ENCODE assay signal across 15 cellular contexts in the genomic region with DNA sequence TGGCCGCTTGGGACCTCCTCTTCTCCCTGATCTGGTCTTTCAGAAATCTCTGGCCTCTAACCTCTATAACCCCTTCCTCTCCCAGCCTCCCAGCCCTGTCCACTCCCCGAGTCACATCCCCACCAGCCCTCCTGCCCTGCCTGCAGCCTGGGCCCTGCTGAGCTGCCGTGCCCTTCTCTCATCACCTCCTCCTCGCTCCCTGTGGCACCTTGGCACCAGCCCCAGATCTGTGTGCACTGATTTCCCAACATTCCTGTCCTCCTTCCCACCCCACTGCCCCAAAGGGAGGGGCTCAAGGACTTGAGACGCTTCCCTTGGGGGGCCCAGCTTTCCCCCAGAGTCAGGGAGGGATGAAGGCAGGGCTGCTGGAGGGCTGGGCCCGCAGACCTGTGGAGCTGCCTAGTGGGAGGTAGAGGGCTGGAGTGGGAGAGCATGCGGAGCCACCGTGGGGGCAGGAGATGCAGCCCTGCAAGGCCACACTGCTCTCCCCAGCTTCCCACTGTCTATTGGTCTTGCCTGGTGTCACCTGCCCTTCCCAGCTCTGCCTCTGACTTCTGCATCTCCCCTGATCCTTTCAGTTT.
"Had no signal": no experiment of that assay in that cellular context is flagged by ENCODE, and none has a peak within 500 bp of the region (broad histone marks: within the 10 kb centered on the region; RNA-seq: fewer than 3 reads in every experiment).

No MANE protein-coding gene starts in this region.

- H3K4me3 ChIP-seq: cardiac muscle cell had no signal

- H3K4me3 Mint-ChIP-seq: activated CD8-positive, alpha-beta T cell treated with anti-CD3 and anti-CD28 coated beads for 36 hours; activated naive CD8-positive, alpha-beta T cell treated with anti-CD3 and anti-CD28 coated beads, Interleukin-2, amount 10 ng/mL, durations not matched to agents 7 days and 5 days; stimulated activated memory B cell treated with anti-CD40 and anti-IgM and Interleukin-4, amounts not matched to agents 10 μg/mL and 1 μg/mL and 100 μg/mL, for 72 hours; T-cell; type B pancreatic cell had no signal

- H3K27me3 Mint-ChIP-seq: activated CD8-positive, alpha-beta T cell treated with anti-CD3 and anti-CD28 coated beads for 36 hours; activated naive CD8-positive, alpha-beta T cell treated with anti-CD3 and anti-CD28 coated beads, Interleukin-2, amount 10 ng/mL, durations not matched to agents 7 days and 5 days; stimulated activated memory B cell treated with anti-CD40 and anti-IgM and Interleukin-4, amounts not matched to agents 10 μg/mL and 1 μg/mL and 100 μg/mL, for 72 hours; T-cell; type B pancreatic cell had no signal

- H3K4me1 ChIP-seq: foreskin keratinocyte, parathyroid adenoma had no signal

- H3K27ac Mint-ChIP-seq: activated CD8-positive, alpha-beta T cell treated with anti-CD3 and anti-CD28 coated beads for 36 hours; stimulated activated memory B cell treated with anti-CD40 and anti-IgM and Interleukin-4, amounts not matched to agents 10 μg/mL and 1 μg/mL and 100 μg/mL, for 72 hours; T-cell; type B pancreatic cell had no signal

- H3K27me3 ChIP-seq: foreskin keratinocyte had no signal

- DNase-seq: activated CD8-positive, alpha-beta T cell treated with anti-CD3 and anti-CD28 coated beads for 36 hours; activated gamma-delta T cell; activated naive CD8-positive, alpha-beta T cell treated with anti-CD3 and anti-CD28 coated beads, Interleukin-2, amount 10 ng/mL, durations not matched to agents 7 days and 5 days; activated T-cell treated with anti-CD3 and anti-CD28 coated beads for 4 hours; effector CD4-positive, alpha-beta T cell; foreskin keratinocyte; retina; small intestine; T-cell; T1000 had no signal

- H3K4me1 Mint-ChIP-seq: activated naive CD8-positive, alpha-beta T cell treated with anti-CD3 and anti-CD28 coated beads, Interleukin-2, amount 10 ng/mL, durations not matched to agents 7 days and 5 days; stimulated activated memory B cell treated with anti-CD40 and anti-IgM and Interleukin-4, amounts not matched to agents 10 μg/mL and 1 μg/mL and 100 μg/mL, for 72 hours had no signal

- H3K36me3 ChIP-seq: cardiac muscle cell had no signal

- H3K27ac ChIP-seq: cardiac muscle cell, foreskin keratinocyte, parathyroid adenoma, VCaP had no signal

- H3K9ac ChIP-seq: parathyroid adenoma had no signal

- H2AFZ ChIP-seq: parathyroid adenoma had no signal

- H3K9me3 Mint-ChIP-seq: activated CD8-positive, alpha-beta T cell treated with anti-CD3 and anti-CD28 coated beads for 36 hours; activated naive CD8-positive, alpha-beta T cell treated with anti-CD3 and anti-CD28 coated beads, Interleukin-2, amount 10 ng/mL, durations not matched to agents 7 days and 5 days; stimulated activated memory B cell treated with anti-CD40 and anti-IgM and Interleukin-4, amounts not matched to agents 10 μg/mL and 1 μg/mL and 100 μg/mL, for 72 hours; T-cell; type B pancreatic cell had no signal
